Comparison of ENCODE assay signal across 11 cellular contexts in the genomic region with DNA sequence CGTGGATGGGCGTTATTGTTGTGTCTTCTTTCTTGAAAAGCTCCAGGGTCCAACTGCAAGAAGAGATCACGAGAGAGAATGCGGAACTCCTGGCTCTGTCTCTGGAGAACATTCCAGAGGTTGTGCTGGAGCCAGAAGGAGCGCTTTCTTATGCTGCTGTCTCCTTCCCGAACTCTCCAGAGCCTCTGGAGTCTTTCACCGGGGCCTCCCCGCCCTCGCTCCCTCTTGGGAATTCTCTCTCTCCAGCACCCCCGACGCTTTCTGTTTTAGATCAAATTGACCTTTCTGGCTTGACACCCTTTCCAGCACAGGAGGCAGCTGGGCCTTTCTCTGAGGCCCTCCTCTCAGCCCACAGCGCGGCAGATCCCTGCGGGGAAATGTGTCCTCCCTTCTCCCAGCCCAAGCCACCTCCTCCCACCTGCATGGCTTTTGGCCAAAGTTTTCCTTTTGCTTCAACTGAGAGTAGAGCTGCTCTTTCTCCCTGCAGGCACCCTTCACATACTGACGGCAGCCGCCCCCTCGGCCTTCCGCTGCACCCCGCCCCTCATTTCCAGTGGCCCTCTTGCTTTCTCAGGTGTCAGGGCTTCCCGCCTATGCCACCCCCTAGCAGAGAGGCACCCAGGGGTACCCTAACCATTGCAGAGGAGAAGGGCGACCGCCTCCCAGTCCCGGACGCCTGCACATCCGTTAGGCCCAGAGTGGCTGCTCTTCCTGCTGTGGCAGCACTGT. TPM values are rescaled to one million over a fixed set of nuclear protein-coding genes. Genes with fewer than 3 reads are reported as not detected.
DNase-seq lines count a peak whose midpoint lies in the region; ATAC-seq and TF ChIP-seq lines count a peak whose summit lies in the region.
"Had no signal": no experiment of that assay in that cellular context is flagged by ENCODE, and none has a peak within 500 bp of the region (broad histone marks: within the 10 kb centered on the region; RNA-seq: fewer than 3 reads in every experiment).

No MANE protein-coding gene starts in this region.

- TF ChIP-seq EP300 in gastroesophageal sphincter (IDR thresholded peaks at IDR 0.05), result no peak

- peak overlapping the region in 2 of 4 donors; percentile 64 to 77 for H3K27ac ChIP-seq in gastroesophageal sphincter

- 3 to 35% methylated on average over 6 to 17 of the region's 25 CpGs for WGBS in gastroesophageal sphincter (ENCODE audit: low coverage in 1 of 2), 2 donors

- TF ChIP-seq CTCF in gastroesophageal sphincter (IDR thresholded peaks at IDR 0.05), result peak in 1 of 4 experiments; percentile 1

- H3K27me3 ChIP-seq in gastroesophageal sphincter, result no peaks in the 10 kb centered on the region

- H3K36me3 ChIP-seq in gastroesophageal sphincter, result no peaks in the 10 kb centered on the region

- H3K4me1 ChIP-seq in gastroesophageal sphincter, result peaks cover 0 to 40% (median 0%) of the 10 kb centered on the region in 3 donors

- H3K4me3 ChIP-seq in gastroesophageal sphincter, result peak overlapping the region in 1 of 2 donors; percentile 22

- no peak for TF ChIP-seq POLR2A in gastroesophageal sphincter (IDR thresholded peaks at IDR 0.05)

- DNase-seq in ELF-1 (ENCODE audit: low read depth, low spot score), result peak; percentile 61
- peak; percentile 70 for DNase-seq in SK-N-DZ (ENCODE audit: low spot score)
- DNase-seq in retina, result peak; percentile 50
- no peak for DNase-seq in activated CD4-positive, CD25-positive, alpha-beta regulatory T cell treated with anti-CD3 and anti-CD28 coated beads, Interleukin-2, amount 50 U/mL, for 72 hours
- no peak for DNase-seq in RKO (ENCODE audit: low spot score)
- DNase-seq: OCI-M1, T1000 had no signal

- ATAC-seq in gastroesophageal sphincter, result peak; percentile 78
- ATAC-seq in GM21423 (IDR thresholded peaks at IDR 0.05; ENCODE audit: unreplicated experiment), result no peak

- no peaks in the 10 kb centered on the region for H3K9me3 ChIP-seq in gastroesophageal sphincter

RNA-seq across cellular contexts. Expression of gene CCR6, which starts 6.6 kb away (rescaled TPM):
- 0.35 and 1.0 TPM in 2 replicates for polyA plus RNA-seq in SK-N-DZ (2014; cell fraction: cytosol; rRNA removed)
- polyA plus RNA-seq in SK-N-DZ (2014; cell fraction: nucleus; rRNA removed), result not detected in 2 replicates
- not detected for total RNA-seq in gastroesophageal sphincter
- total RNA-seq: fibroblast of lung, posterior vena cava had no signal
- polyA plus RNA-seq: fibroblast of lung had no signal

RNA-seq across cellular contexts. Expression of gene GPR31, which starts 41.5 kb away (rescaled TPM):
- not detected in 2 replicates for polyA plus RNA-seq in SK-N-DZ (2014; cell fraction: cytosol; rRNA removed)
- not detected in 2 replicates for polyA plus RNA-seq in SK-N-DZ (2014; cell fraction: nucleus; rRNA removed)
- not detected for total RNA-seq in gastroesophageal sphincter
- total RNA-seq: fibroblast of lung, posterior vena cava had no signal
- polyA plus RNA-seq: fibroblast of lung had no signal

Comparison
In these comparisons a context has a peak if more than half of its experiments do, and no peak if none do; other contexts are left out.
1. DNase-seq: peak in ELF-1 (single experiment), SK-N-DZ (single experiment) and retina (single experiment); none in activated CD4-positive, CD25-positive, alpha-beta regulatory T cell treated with anti-CD3 and anti-CD28 coated beads, Interleukin-2, amount 50 U/mL, for 72 hours (single experiment) and RKO (single experiment).